Comparison of ENCODE assay signal across 28 cellular contexts in genomic region chr2:162282765-162283425, GRCh38. TPM values are rescaled to one million over a fixed set of nuclear protein-coding genes. Genes with fewer than 3 reads are reported as not detected.
DNase-seq lines count a peak whose midpoint lies in the region; ATAC-seq, FAIRE-seq and TF ChIP-seq lines count a peak whose summit lies in the region.
"Had no signal": no experiment of that assay in that cellular context is flagged by ENCODE, and none has a peak within 500 bp of the region (broad histone marks: within the 10 kb centered on the region; RNA-seq: fewer than 3 reads in every experiment).

No MANE protein-coding gene starts in this region.

- POLR2A ChIA-PET in GM12878 (lab: Charles Lee) = no interaction called here

- H3K36me3 Mint-ChIP-seq in CD4-positive, CD25-positive, alpha-beta regulatory T cell = peaks cover 72% of the 10 kb centered on the region

- in situ Hi-C loops in GM12878 (cut with MboI) = no loop called here

- TF ChIP-seq RAD21 in GM12878 (IDR thresholded peaks at IDR 0.05; ENCODE audit: insufficient read depth, low read depth, low read length) = no peak

- H3K27me3 Mint-ChIP-seq in CD4-positive, CD25-positive, alpha-beta regulatory T cell = no peaks in the 10 kb centered on the region
- H3K27me3 Mint-ChIP-seq: activated CD8-positive, alpha-beta memory T cell treated with anti-CD3 and anti-CD28 coated beads, Interleukin-2, amount 10 ng/mL, durations not matched to agents 7 days and 5 days had no signal

- SMC1A ChIA-PET in GM12878 (lab: Charles Lee; ENCODE audit: uncharacterized antibody, unreplicated experiment) = interaction anchor here (1.0 to 2.7 kb wide), 3 partner anchors 8 to 26 kb away, joined by 3 to 10 read pairs (median 3); no protein-coding TSS in a partner anchor

- CTCF ChIA-PET in GM12878 (lab: Yijun Ruan, JAX) = interaction anchor here (1.1 to 13.1 kb wide), 5 partner anchors 17 to 62 kb away, joined by 3 to 172 read pairs (median 5); no protein-coding TSS in a partner anchor

- H3K4me3 Mint-ChIP-seq in CD4-positive, CD25-positive, alpha-beta regulatory T cell = no peak overlapping the region
- H3K4me3 Mint-ChIP-seq: activated CD8-positive, alpha-beta memory T cell treated with anti-CD3 and anti-CD28 coated beads, Interleukin-2, amount 10 ng/mL, durations not matched to agents 7 days and 5 days; CD8-positive, alpha-beta T cell had no signal

- peaks cover 69% of the 10 kb centered on the region for H3K36me3 ChIP-seq in CD4-positive, CD25-positive, alpha-beta regulatory T cell (ENCODE audit: control insufficient read depth, insufficient read depth, low read length)
- peaks cover 5 to 33% of the 10 kb centered on the region in 2 experiments for H3K36me3 ChIP-seq in GM12878 (ENCODE audit: control insufficient read depth in 2 of 2, insufficient read depth in 2 of 2, low read length in 1 of 2)
- H3K36me3 ChIP-seq: brain microvascular endothelial cell had no signal

- BruUV-seq in GM12878 (replicated peaks; lab: Mats Ljungman, UMichigan) = no TSS peak

- TF ChIP-seq CTCF in GM12878 (IDR thresholded peaks at IDR 0.05 in 2 of 3, conservative IDR thresholded peaks at IDR 0.05 in 1 of 3; ENCODE audit: control insufficient read depth in 2 of 3, extremely low read depth in 1 of 3, insufficient read depth in 1 of 3, low read depth in 3 of 3, low read length in 3 of 3) = no peak

- H3K79me2 ChIP-seq in GM12878 (ENCODE audit: control insufficient read depth, insufficient read depth, low read length) = no peaks in the 10 kb centered on the region
- H3K79me2 ChIP-seq: parathyroid adenoma had no signal

- no peak for TF ChIP-seq EP300 in GM12878 (IDR thresholded peaks at IDR 0.05; ENCODE audit: borderline replicate concordance in 1 of 2, control insufficient read depth in 1 of 2, low read depth in 2 of 2, low read length in 2 of 2)

- H4K20me1 ChIP-seq in GM12878 (ENCODE audit: control insufficient read depth, insufficient read depth) = no peaks in the 10 kb centered on the region

- DNase-seq in CD4-positive, CD25-positive, alpha-beta regulatory T cell = no peak
- DNase-seq in HT1080 (ENCODE audit: low read depth) (peak; percentile 28), GM12878 (ENCODE audit: low read depth, low spot score) (no peak), myocyte (ENCODE audit: low read depth) (peak; percentile 49), NCI-H2171 treated with DMSO at 0.1 percent for 48 hours (lab: John Stamatoyannopoulos, UW) (no peak), DMS53 treated with DMSO at 0.1 percent for 48 hours (lab: John Stamatoyannopoulos, UW; ENCODE audit: unreplicated experiment) (no peak)
- no peak for DNase-seq in activated CD8-positive, alpha-beta memory T cell treated with anti-CD3 and anti-CD28 coated beads, Interleukin-2, amount 50 U/mL, for 4 hours
- DNase-seq: activated CD4-positive, alpha-beta T cell treated with anti-CD3 and anti-CD28 coated beads for 48 hours; activated CD8-positive, alpha-beta memory T cell treated with anti-CD3 and anti-CD28 coated beads, Interleukin-2, amount 10 ng/mL, durations not matched to agents 7 days and 5 days; brain microvascular endothelial cell; CD8-positive, alpha-beta T cell; DMS153; effector memory CD4-positive, alpha-beta T cell; GDM1; lower lobe of right lung; NCI-H1092; NCI-H187; stimulated activated naive CD8-positive, alpha-beta T cell treated with anti-CD3 and anti-CD28 coated beads, Interleukin-15, Interleukin-2, amounts not matched to agents 100 U/mL and 50 U/mL, for 24 hours; thyroid gland had no signal

- RAD21 ChIA-PET in GM12878 (lab: Charles Lee; ENCODE audit: unreplicated experiment) = interaction anchor here (0.8 to 1.6 kb wide), 3 partner anchors 11 to 51 kb away, joined by 3 to 4 read pairs (median 3); no protein-coding TSS in a partner anchor

- no peaks in the 10 kb centered on the region for H3K27me3 ChIP-seq in CD4-positive, CD25-positive, alpha-beta regulatory T cell (ENCODE audit: control insufficient read depth, insufficient read depth, low read length)
- H3K27me3 ChIP-seq in GM12878 (replicated peaks in 1 of 2; ENCODE audit: control insufficient read depth in 2 of 2, insufficient read depth in 2 of 2, low read length in 1 of 2) = no peaks in the 10 kb centered on the region
- H3K27me3 ChIP-seq: brain microvascular endothelial cell, right atrium auricular region, thyroid gland had no signal

- no peak overlapping the region for H3K9ac ChIP-seq in GM12878 (ENCODE audit: control insufficient read depth, insufficient read depth, low read length)
- H3K9ac ChIP-seq: parathyroid adenoma had no signal

- TF ChIP-seq POLR2A in GM12878 (IDR thresholded peaks at IDR 0.05; ENCODE audit: low read depth, low read length) = no peak

- H3K4me3 ChIP-seq in CD4-positive, CD25-positive, alpha-beta regulatory T cell (ENCODE audit: low read depth, low read length) = no peak overlapping the region
- no peak overlapping the region for H3K4me3 ChIP-seq in GM12878
- H3K4me3 ChIP-seq: lower lobe of right lung, right atrium auricular region, SK-N-MC, thyroid gland had no signal

- H3K4me1 ChIP-seq in CD4-positive, CD25-positive, alpha-beta regulatory T cell (ENCODE audit: control insufficient read depth, insufficient read depth, low read length, poor library complexity, severe bottlenecking) = no peaks in the 10 kb centered on the region
- H3K4me1 ChIP-seq in GM12878 (ENCODE audit: control insufficient read depth, insufficient read depth, low read length) = no peaks in the 10 kb centered on the region
- H3K4me1 ChIP-seq: lower lobe of right lung, thyroid gland had no signal

- ATAC-seq in CD4-positive, CD25-positive, alpha-beta regulatory T cell (ENCODE audit: low read depth in 2 of 2) = no peak
- no peak for ATAC-seq in GM12878
- ATAC-seq: activated CD8-positive, alpha-beta memory T cell treated with anti-CD3 and anti-CD28 coated beads, Interleukin-2, amount 10 ng/mL, durations not matched to agents 7 days and 5 days; CD8-positive, alpha-beta T cell; lower lobe of right lung; stimulated activated naive CD8-positive, alpha-beta T cell treated with anti-CD3 and anti-CD28 coated beads, Interleukin-15, Interleukin-2, amounts not matched to agents 100 U/mL and 50 U/mL, for 24 hours had no signal

- H3K9me3 ChIP-seq in CD4-positive, CD25-positive, alpha-beta regulatory T cell (ENCODE audit: control insufficient read depth in 2 of 2, low read length in 2 of 2) = no peaks in the 10 kb centered on the region
- no peaks in the 10 kb centered on the region for H3K9me3 ChIP-seq in GM12878 (replicated peaks; ENCODE audit: control insufficient read depth, insufficient read depth, low read length)
- H3K9me3 ChIP-seq: lower lobe of right lung, right atrium auricular region, thyroid gland had no signal

- no peaks in the 10 kb centered on the region for H3K9me3 Mint-ChIP-seq in CD4-positive, CD25-positive, alpha-beta regulatory T cell
- H3K9me3 Mint-ChIP-seq: activated T-helper 2 cell treated with anti-CD3 and anti-CD28 coated beads, Interferon-gamma antibody, Interleukin-2, Interleukin-4, amounts not matched to agents 10 μg/mL and 5 μg/mL and 100 μg/mL, durations not matched to agents 14 hours and 24 hours and 36 hours; CD8-positive, alpha-beta T cell had no signal

- WGBS in GM12878 (ENCODE audit: insufficient coverage, insufficient replicate concordance, low lambda C conversion rate, missing lambda C conversion rate) = 69% methylated on average over 4 of the region's 4 CpGs

- no peak overlapping the region for H2AFZ ChIP-seq in GM12878 (ENCODE audit: control insufficient read depth, low read depth, low read length)
- H2AFZ ChIP-seq: parathyroid adenoma had no signal

- intact Hi-C loops in GM12878 (cut with micrococcal nuclease; ENCODE audit: unreplicated experiment) = no loop called here

- no peak overlapping the region for H3K27ac ChIP-seq in CD4-positive, CD25-positive, alpha-beta regulatory T cell (ENCODE audit: insufficient read depth, low read length, poor library complexity, severe bottlenecking)
- H3K27ac ChIP-seq in GM12878 (ENCODE audit: control insufficient read depth, insufficient read depth) = no peak overlapping the region
- H3K27ac ChIP-seq: brain microvascular endothelial cell, lower lobe of right lung, parathyroid adenoma, right atrium auricular region, SK-N-MC, thyroid gland had no signal

- H3K4me2 ChIP-seq in GM12878 (ENCODE audit: control insufficient read depth, insufficient read depth) = no peak overlapping the region

- peaks cover 0 to 3% (median 2%) of the 10 kb centered on the region in 4 donors for H3K4me1 Mint-ChIP-seq in CD4-positive, CD25-positive, alpha-beta regulatory T cell

- peak; percentile 7 for FAIRE-seq in GM12878 (lab: Jason Lieb, UNC)
- FAIRE-seq: colon, H1, keratinocyte had no signal

- peak overlapping the region in 2 of 3 donors; percentile 23 to 71 for H3K27ac Mint-ChIP-seq in CD4-positive, CD25-positive, alpha-beta regulatory T cell
- H3K27ac Mint-ChIP-seq: activated CD8-positive, alpha-beta memory T cell treated with anti-CD3 and anti-CD28 coated beads, Interleukin-2, amount 10 ng/mL, durations not matched to agents 7 days and 5 days; activated T-helper 2 cell treated with anti-CD3 and anti-CD28 coated beads, Interferon-gamma antibody, Interleukin-2, Interleukin-4, amounts not matched to agents 10 μg/mL and 5 μg/mL and 100 μg/mL, durations not matched to agents 14 hours and 24 hours and 36 hours; CD8-positive, alpha-beta T cell had no signal

RNA-seq across cellular contexts. Expression of gene IFIH1, which starts 35.6 kb away (rescaled TPM):
- 52.8 TPM for total RNA-seq in CD4-positive, CD25-positive, alpha-beta regulatory T cell
- 10 to 100 TPM; 17.2 to 20.0 (median 17.9) TPM for polyA plus RNA-seq in CD4-positive, CD25-positive, alpha-beta regulatory T cell
- total RNA-seq in HT1080 (2014; rRNA removed; shearing (Covaris generic)) = 2.4 and 3.3 TPM in 2 replicates
- 1.8 and 3.4 TPM in 2 replicates for polyA plus RNA-seq in HT1080 (2015; cell fraction: cytosol; rRNA removed)
- 5.9 and 7.1 TPM in 2 replicates for polyA plus RNA-seq in HT1080 (2015; cell fraction: nucleus; rRNA removed)
- 214 and 225 TPM in 2 replicates for total RNA-seq in GM12878 (2013; cell fraction: nucleolus; rRNA removed)
- total RNA-seq in GM12878 (2014; rRNA removed) = 29.2 and 34.0 TPM in 2 replicates
- total RNA-seq in GM12878 (2014; rRNA removed; fragmentation: Illumina TruSeq; extraction: Trizol) = 35.8 and 37.9 TPM in 2 replicates
- 35.1 and 36.1 TPM in 2 replicates for total RNA-seq in GM12878 (2021)
- 21.3 TPM for polyA plus RNA-seq in GM12878 (2011; ENCODE audit: low read depth)
- polyA plus RNA-seq in GM12878 (2011; rRNA removed) = 37.8 and 58.9 TPM in 2 replicates
- 15.4 and 19.3 TPM in 2 replicates for polyA plus RNA-seq in GM12878 (2011; cell fraction: cytosol; rRNA removed)
- 60.7 and 68.6 TPM in 2 replicates for polyA plus RNA-seq in GM12878 (2011; cell fraction: nucleus; rRNA removed)
- polyA plus RNA-seq in GM12878 (2012) = 26.2 and 45.2 TPM in 2 replicates
- 40.9 and 52.3 TPM in 2 replicates for polyA plus RNA-seq in GM12878 (2014; fragmentation: Illumina TruSeq; extraction: Trizol)
- 10 to 100 TPM; 12.5 to 16.4 TPM for polyA plus RNA-seq in GM12878 (2014; fragmentation: Nextera tagmentation; extraction: Ambion mirVana)
- 15.6 and 18.3 TPM in 2 replicates for polyA plus RNA-seq in GM12878 (2014; rRNA removed)
- 10 to 100 TPM; 24.9 to 28.4 TPM for polyA plus RNA-seq in GM12878 (2016; fragmentation: Nextera tagmentation; extraction: Ambion mirVana)
- polyA minus RNA-seq in GM12878 (2011; rRNA and poly(A)+ RNA removed) = 23.4 and 24.0 TPM in 2 replicates
- polyA minus RNA-seq in GM12878 (2011; cell fraction: cytosol; rRNA and poly(A)+ RNA removed) = 13.0 and 13.9 TPM in 2 replicates
- polyA minus RNA-seq in GM12878 (2011; cell fraction: nucleus; rRNA and poly(A)+ RNA removed) = 62.0 and 86.5 TPM in 2 replicates
- 4.5 and 5.1 TPM in 2 replicates for total RNA-seq in myocyte
- 1.7 TPM for polyA plus RNA-seq in myocyte (2012)
- polyA plus RNA-seq: neural cell had no signal

RNA-seq across cellular contexts. Expression of gene FAP, which starts 39.6 kb away (rescaled TPM):
- not detected for total RNA-seq in CD4-positive, CD25-positive, alpha-beta regulatory T cell
- polyA plus RNA-seq in CD4-positive, CD25-positive, alpha-beta regulatory T cell = not detected
- total RNA-seq in HT1080 (2014; rRNA removed; shearing (Covaris generic)) = 0.23 TPM in 1 of 2 replicates, not detected in the other
- not detected in 2 replicates for polyA plus RNA-seq in HT1080 (2015; cell fraction: cytosol; rRNA removed)
- polyA plus RNA-seq in HT1080 (2015; cell fraction: nucleus; rRNA removed) = 0.17 TPM in 1 of 2 replicates, not detected in the other
- total RNA-seq in GM12878 (2013; cell fraction: nucleolus; rRNA removed) = 0.46 TPM in 1 of 2 replicates, not detected in the other
- 0.33 TPM in 1 of 2 replicates, not detected in the other for total RNA-seq in GM12878 (2014; rRNA removed)
- total RNA-seq in GM12878 (2014; rRNA removed; fragmentation: Illumina TruSeq; extraction: Trizol) = not detected in 2 replicates
- total RNA-seq in GM12878 (2021) = not detected in 2 replicates
- polyA plus RNA-seq in GM12878 (2011; ENCODE audit: low read depth) = not detected
- 0.16 and 0.22 TPM in 2 replicates for polyA plus RNA-seq in GM12878 (2011; rRNA removed)
- polyA plus RNA-seq in GM12878 (2011; cell fraction: cytosol; rRNA removed) = 0.17 TPM in 1 of 2 replicates, not detected in the other
- polyA plus RNA-seq in GM12878 (2011; cell fraction: nucleus; rRNA removed) = 0.70 and 1.1 TPM in 2 replicates
- polyA plus RNA-seq in GM12878 (2012) = not detected in 2 replicates
- polyA plus RNA-seq in GM12878 (2014; fragmentation: Illumina TruSeq; extraction: Trizol) = not detected in 2 replicates
- polyA plus RNA-seq in GM12878 (2014; fragmentation: Nextera tagmentation; extraction: Ambion mirVana) = not detected
- not detected in 2 replicates for polyA plus RNA-seq in GM12878 (2014; rRNA removed)
- not detected for polyA plus RNA-seq in GM12878 (2016; fragmentation: Nextera tagmentation; extraction: Ambion mirVana)
- polyA minus RNA-seq in GM12878 (2011; rRNA and poly(A)+ RNA removed) = 0.26 TPM in 1 of 2 replicates, not detected in the other
- not detected in 2 replicates for polyA minus RNA-seq in GM12878 (2011; cell fraction: cytosol; rRNA and poly(A)+ RNA removed)
- 1.3 and 1.8 TPM in 2 replicates for polyA minus RNA-seq in GM12878 (2011; cell fraction: nucleus; rRNA and poly(A)+ RNA removed)
- total RNA-seq in myocyte = 48.4 and 57.7 TPM in 2 replicates
- polyA plus RNA-seq in myocyte (2012) = 93.9 TPM
- total RNA-seq: activated T-helper 2 cell treated with anti-CD3 and anti-CD28 coated beads, Interferon-gamma antibody, Interleukin-2, Interleukin-4, amounts not matched to agents 10 μg/mL and 5 μg/mL and 100 μg/mL, durations not matched to agents 14 hours and 24 hours and 36 hours; CD8-positive, alpha-beta T cell; H1; T-helper 2 cell treated with Interferon-gamma antibody and Interleukin-4, amounts not matched to agents 100 ng/mL and 5 ng/mL, for 36 hours had no signal
- polyA plus RNA-seq: H1 had no signal

Comparison
In these comparisons a context has a peak if more than half of its experiments do, and no peak if none do; other contexts are left out.
1. DNase-seq: peak in HT1080 (single experiment) and myocyte (single experiment); none in CD4-positive, CD25-positive, alpha-beta regulatory T cell (0 of 3), GM12878 (single experiment), activated CD8-positive, alpha-beta memory T cell treated with anti-CD3 and anti-CD28 coated beads, Interleukin-2, amount 50 U/mL, for 4 hours (single experiment), NCI-H2171 treated with DMSO at 0.1 percent for 48 hours (single experiment) and DMS53 treated with DMSO at 0.1 percent for 48 hours (single experiment).
2. RNA of gene FAP, which starts 39.6 kb away (total RNA-seq): 48.4 to 57.7 TPM in myocyte; 0.23 TPM in HT1080, not detected in CD4-positive, CD25-positive, alpha-beta regulatory T cell (single experiment) and 0.33 to 0.46 TPM in GM12878; every median in the first group is over 10 times any median in the second.